ENCODE assay signal across 9 cellular contexts in the genomic region with DNA sequence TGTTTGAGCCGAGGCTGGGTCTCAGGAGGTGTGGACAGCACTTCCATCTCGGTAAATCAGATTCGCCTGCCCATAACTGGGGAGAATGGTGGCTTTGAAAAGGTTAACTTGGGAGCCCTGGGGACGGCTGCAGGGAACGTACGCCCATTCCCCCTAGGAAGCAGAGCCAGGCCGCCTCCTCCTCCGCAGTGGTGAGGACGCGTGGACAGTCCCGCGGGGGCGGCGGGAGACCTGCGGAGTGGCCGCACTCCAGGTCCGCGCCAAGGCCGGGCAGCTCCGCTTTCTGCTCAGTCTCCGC. TPM values are rescaled to one million over a fixed set of nuclear protein-coding genes. Genes with fewer than 3 reads are reported as not detected.
DNase-seq lines count a peak whose midpoint lies in the region; ATAC-seq, FAIRE-seq and TF ChIP-seq lines count a peak whose summit lies in the region.
"Had no signal": no experiment of that assay in that cellular context is flagged by ENCODE, and none has a peak within 500 bp of the region (broad histone marks: within the 10 kb centered on the region; RNA-seq: fewer than 3 reads in every experiment).

No MANE protein-coding gene starts in this region.

- H3K36me3 ChIP-seq in thoracic aorta (no peaks in the 10 kb centered on the region), small intestine (ENCODE audit: control insufficient read depth in 2 of 2, insufficient read depth in 2 of 2, low read length in 2 of 2) (no peaks in the 10 kb centered on the region)

- no peak overlapping the region for H3K27ac Mint-ChIP-seq in activated T-helper 17 cell treated with anti-CD3 and anti-CD28 coated beads, Interleukin-2, amount 50 U/mL, for 72 hours
- H3K27ac Mint-ChIP-seq in immature natural killer cell = no peak overlapping the region

- H3K9me3 Mint-ChIP-seq in activated T-helper 17 cell treated with anti-CD3 and anti-CD28 coated beads, Interleukin-2, amount 50 U/mL, for 72 hours = no peaks in the 10 kb centered on the region
- peaks cover 0 to 2% (median 0%) of the 10 kb centered on the region in 6 donors for H3K9me3 Mint-ChIP-seq in immature natural killer cell

- FAIRE-seq in small intestine (lab: Jason Lieb, UNC) = no peak

- peaks cover 36% of the 10 kb centered on the region for H3K27me3 Mint-ChIP-seq in activated T-helper 17 cell treated with anti-CD3 and anti-CD28 coated beads, Interleukin-2, amount 50 U/mL, for 72 hours
- H3K27me3 Mint-ChIP-seq in immature natural killer cell (ENCODE audit: low read depth in 3 of 3) = peaks cover 10 to 28% (median 12%) of the 10 kb centered on the region in 3 donors

- H3K27ac ChIP-seq in thoracic aorta = no peak overlapping the region
- H3K27ac ChIP-seq in small intestine (ENCODE audit: low read depth in 1 of 2, low read length in 1 of 2) = no peak overlapping the region
- H3K27ac ChIP-seq: PC-9 had no signal

- peak overlapping the region; percentile 72 for H3K4me3 ChIP-seq in thoracic aorta
- peak overlapping the region in 1 of 2 donors; percentile 67 for H3K4me3 ChIP-seq in small intestine (ENCODE audit: low read depth in 1 of 2, low read length in 2 of 2)
- H3K4me3 ChIP-seq: PC-9 had no signal

- H3K9me3 ChIP-seq in thoracic aorta = no peaks in the 10 kb centered on the region
- no peaks in the 10 kb centered on the region for H3K9me3 ChIP-seq in small intestine (ENCODE audit: control insufficient read depth, low read depth)

- peak overlapping the region; percentile 57 for H3K4me3 Mint-ChIP-seq in activated T-helper 17 cell treated with anti-CD3 and anti-CD28 coated beads, Interleukin-2, amount 50 U/mL, for 72 hours
- peak overlapping the region in 2 of 5 donors; percentile 60 to 68 for H3K4me3 Mint-ChIP-seq in immature natural killer cell

- peak; percentile 67 for ATAC-seq in HG02610 (IDR thresholded peaks at IDR 0.05; ENCODE audit: unreplicated experiment)
- peak; percentile 52 for ATAC-seq in activated T-helper 17 cell treated with anti-CD3 and anti-CD28 coated beads, Interleukin-2, amount 50 U/mL, for 72 hours (replicated peaks)
- no peak for ATAC-seq in thoracic aorta (ENCODE audit: insufficient number of reproducible peaks, low FRiP score, low read depth)
- ATAC-seq in HG03196 (IDR thresholded peaks at IDR 0.05; ENCODE audit: unreplicated experiment) = no peak

- DNase-seq in immature natural killer cell (peak in 2 of 3 donors; percentile 7 to 11), thoracic aorta (ENCODE audit: low spot score) (no peak), small intestine (no peak), hippocampal formation (lab: John Stamatoyannopoulos, UW) (no peak)

- H3K4me1 Mint-ChIP-seq in activated T-helper 17 cell treated with anti-CD3 and anti-CD28 coated beads, Interleukin-2, amount 50 U/mL, for 72 hours = no peaks in the 10 kb centered on the region
- peaks cover 15 to 27% of the 10 kb centered on the region in 2 donors for H3K4me1 Mint-ChIP-seq in immature natural killer cell

- peak; percentile 65 for TF ChIP-seq CTCF in GM12872 (IDR thresholded peaks at IDR 0.05; ENCODE audit: insufficient read depth, low read depth, low read length)
- peak; percentile 43 for TF ChIP-seq CTCF in thoracic aorta (IDR thresholded peaks at IDR 0.05)

- 2 to 5% (median 3%) methylated on average over 19 to 21 of the region's 21 CpGs for WGBS in small intestine, 3 donors

- H3K27me3 ChIP-seq in thoracic aorta (replicated peaks; ENCODE audit: insufficient read depth) (peaks cover 7% of the 10 kb centered on the region), small intestine (ENCODE audit: control insufficient read depth in 2 of 2, insufficient read depth in 2 of 2, low read length in 2 of 2) (peaks cover 0 to 4% of the 10 kb centered on the region in 2 donors)

- H3K36me3 Mint-ChIP-seq in activated T-helper 17 cell treated with anti-CD3 and anti-CD28 coated beads, Interleukin-2, amount 50 U/mL, for 72 hours (ENCODE audit: low read depth) = no peaks in the 10 kb centered on the region
- peaks cover 0 to 3% (median 0%) of the 10 kb centered on the region in 3 donors for H3K36me3 Mint-ChIP-seq in immature natural killer cell

- peaks cover 14 to 30% of the 10 kb centered on the region in 2 donors for H3K4me1 ChIP-seq in thoracic aorta (ENCODE audit: control insufficient read depth in 1 of 2, low read depth in 2 of 2)
- peaks cover 0 to 4% of the 10 kb centered on the region in 2 donors for H3K4me1 ChIP-seq in small intestine (ENCODE audit: control insufficient read depth in 2 of 2, insufficient read depth in 1 of 2, low read depth in 1 of 2, low read length in 1 of 2)

RNA-seq across cellular contexts. Expression of a gene that starts 0.8 kb away (rescaled TPM):
- total RNA-seq in activated T-helper 17 cell treated with anti-CD3 and anti-CD28 coated beads, Interleukin-2, amount 50 U/mL, for 72 hours = not detected
- not detected for polyA plus RNA-seq in immature natural killer cell
- total RNA-seq in thoracic aorta = under 1 TPM; 0.21 to 0.81 TPM
- polyA plus RNA-seq in small intestine = 1 to 10 TPM; 1.1 to 2.5 (median 2.1) TPM
- total RNA-seq: PC-9 had no signal

Comparison
In these comparisons a context has a peak if more than half of its experiments do, and no peak if none do; other contexts are left out.
1. ATAC-seq: peak in HG02610 (single experiment) and activated T-helper 17 cell treated with anti-CD3 and anti-CD28 coated beads, Interleukin-2, amount 50 U/mL, for 72 hours (single experiment); none in thoracic aorta (single experiment) and HG03196 (single experiment).
2. DNase-seq: peak in immature natural killer cell (2 of 3); none in thoracic aorta (single experiment), small intestine (single experiment) and hippocampal formation (0 of 2).